12 cellular contexts compared by ENCODE assay signal in genomic region chr10:29598861-29599311, GRCh38. TPM values are rescaled to one million over a fixed set of nuclear protein-coding genes. Genes with fewer than 3 reads are reported as not detected.
DNase-seq lines count a peak whose midpoint lies in the region; ATAC-seq and TF ChIP-seq lines count a peak whose summit lies in the region.
"Had no signal": no experiment of that assay in that cellular context is flagged by ENCODE, and none has a peak within 500 bp of the region (broad histone marks: within the 10 kb centered on the region; RNA-seq: fewer than 3 reads in every experiment).

No MANE protein-coding gene starts in this region.

- H3K27ac ChIP-seq in osteoblast (ENCODE audit: low read depth, low read length) (no peak overlapping the region), vagina (peak overlapping the region; percentile 82)
- H3K27ac ChIP-seq: pancreas had no signal

- H4K20me1 ChIP-seq in osteoblast (ENCODE audit: insufficient read depth, low read length), result no peaks in the 10 kb centered on the region

- no peak overlapping the region for H3K4me3 ChIP-seq in osteoblast (ENCODE audit: insufficient read depth, low read length)
- H3K4me3 ChIP-seq in vagina, result no peak overlapping the region
- H3K4me3 ChIP-seq: pancreas had no signal

- H2AFZ ChIP-seq in osteoblast (ENCODE audit: low read length), result peak overlapping the region; percentile 9

- no peak for TF ChIP-seq POLR2A in vagina (IDR thresholded peaks at IDR 0.05)

- DNase-seq in NCI-H2171 treated with DMSO at 0.1 percent for 48 hours (lab: John Stamatoyannopoulos, UW) (peak; percentile 16), NCI-H2171 (lab: John Stamatoyannopoulos, UW) (no peak), foreskin melanocyte (peak; percentile 2), osteoblast (ENCODE audit: insufficient read length, low spot score, missing footprints) (no peak), vagina (ENCODE audit: extremely low spot score in 2 of 2) (peak in 1 of 2 donors; percentile 75)
- no peak for DNase-seq in stimulated activated naive CD4-positive, alpha-beta T cell treated with Interleukin-2 at 50 U/mL for 16 hours (lab: John Stamatoyannopoulos, UW)
- DNase-seq: 8988T; activated CD8-positive, alpha-beta T cell treated with anti-CD3 and anti-CD28 coated beads for 36 hours; NCI-H2227 treated with DMSO at 0.1 percent for 48 hours; pancreas had no signal

- ATAC-seq in GM21390 (IDR thresholded peaks at IDR 0.05; ENCODE audit: unreplicated experiment) (no peak), GM21423 (IDR thresholded peaks at IDR 0.05; ENCODE audit: unreplicated experiment) (no peak)
- ATAC-seq: activated CD8-positive, alpha-beta T cell treated with anti-CD3 and anti-CD28 coated beads for 36 hours had no signal

- H3K27me3 ChIP-seq in osteoblast (ENCODE audit: insufficient read depth, low read length), result no peaks in the 10 kb centered on the region
- H3K27me3 ChIP-seq in vagina, result no peaks in the 10 kb centered on the region
- H3K27me3 ChIP-seq: pancreas had no signal

- TF ChIP-seq CTCF in osteoblast (IDR thresholded peaks at IDR 0.05; ENCODE audit: extremely low read depth, low read depth, low read length) (no peak), vagina (IDR thresholded peaks at IDR 0.05) (no peak)

- no peaks in the 10 kb centered on the region for H3K9me3 ChIP-seq in osteoblast (ENCODE audit: low read depth, low read length)
- H3K9me3 ChIP-seq in vagina, result no peaks in the 10 kb centered on the region
- H3K9me3 ChIP-seq: pancreas had no signal

- no peak overlapping the region for H3K4me2 ChIP-seq in osteoblast (ENCODE audit: insufficient read depth, low read length)

- H3K36me3 ChIP-seq in osteoblast (ENCODE audit: insufficient read depth, low read length) (no peaks in the 10 kb centered on the region), vagina (no peaks in the 10 kb centered on the region)
- H3K36me3 ChIP-seq: pancreas had no signal

- intact Hi-C loops in vagina (cut with DNase I), result no loop called here

- H3K4me1 ChIP-seq in osteoblast (ENCODE audit: insufficient read depth, low read length) (peaks cover 4% of the 10 kb centered on the region), vagina (peaks cover 69% of the 10 kb centered on the region)
- H3K4me1 ChIP-seq: pancreas had no signal

- peaks cover 13% of the 10 kb centered on the region for H3K79me2 ChIP-seq in osteoblast (ENCODE audit: insufficient read depth, low read length)

RNA-seq across cellular contexts. Expression of gene SVIL, which starts 35.9 kb away (rescaled TPM):
- total RNA-seq in osteoblast, result 36.9 and 122 TPM in 2 replicates
- total RNA-seq in vagina, result 111 TPM

Comparison
In these comparisons a context has a peak if more than half of its experiments do, and no peak if none do; other contexts are left out.
1. DNase-seq: peak in NCI-H2171 treated with DMSO at 0.1 percent for 48 hours (single experiment) and foreskin melanocyte (single experiment); none in NCI-H2171 (single experiment), osteoblast (single experiment) and stimulated activated naive CD4-positive, alpha-beta T cell treated with Interleukin-2 at 50 U/mL for 16 hours (single experiment).